ENCODE assay signal across 29 cellular contexts in genomic region chr12:108896331-108896730, GRCh38. TPM values are rescaled to one million over a fixed set of nuclear protein-coding genes. Genes with fewer than 3 reads are reported as not detected.
"Had no signal": no experiment of that assay in that cellular context is flagged by ENCODE, and none has a peak within 500 bp of the region (broad histone marks: within the 10 kb centered on the region; RNA-seq: fewer than 3 reads in every experiment).

No MANE protein-coding gene starts in this region.

- H3K4me1 ChIP-seq: breast epithelium, esophagus squamous epithelium, left ventricle myocardium inferior, psoas muscle, sigmoid colon, stomach, thyroid gland had no signal

- DNase-seq: activated CD4-positive, alpha-beta memory T cell treated with anti-CD3 and anti-CD28 coated beads, Interleukin-2, amount 10 ng/mL, durations not matched to agents 7 days and 5 days; activated CD4-positive, alpha-beta T cell treated with anti-CD3 and anti-CD28 coated beads for 1 hour; activated CD4-positive, alpha-beta T cell treated with anti-CD3 and anti-CD28 coated beads, Interleukin-2, amount 10 ng/mL, durations not matched to agents 7 days and 5 days; activated CD8-positive, alpha-beta memory T cell treated with anti-CD3 and anti-CD28 coated beads, Interleukin-2, amount 50 U/mL, for 48 hours; activated gamma-delta T cell treated with Interleukin-2 at 50 U/mL for 16 hours; activated naive CD4-positive, alpha-beta T cell treated with anti-CD3 and anti-CD28 coated beads, Interleukin-2, amount 50 U/mL, for 16 hours; activated T-cell treated with anti-CD3 and anti-CD28 coated beads, Interleukin-2, amount 50 U/mL, for 24 hours; amniotic stem cell; central memory CD4-positive, alpha-beta T cell; endodermal cell; esophagus squamous epithelium; foreskin melanocyte; left ventricle myocardium inferior; ovary; psoas muscle; sigmoid colon; small intestine; stimulated activated CD4-positive, alpha-beta T cell treated with anti-CD3 and anti-CD28 coated beads, Interleukin-1b, Interleukin-23, amount 100 ng/mL, for 48 hours; stimulated activated naive B cell treated with anti-CD40 and anti-IgM and Interleukin-4, amounts not matched to agents 10 μg/mL and 1 μg/mL and 100 μg/mL, for 72 hours; stomach; T-helper 1 cell; thyroid gland had no signal

- H3K27ac ChIP-seq: breast epithelium, epithelial cell of prostate, esophagus squamous epithelium, left ventricle myocardium inferior, ovary, psoas muscle, sigmoid colon, stomach, thyroid gland had no signal

- ATAC-seq: psoas muscle; stimulated activated naive B cell treated with anti-CD40 and anti-IgM and Interleukin-4, amounts not matched to agents 10 μg/mL and 1 μg/mL and 100 μg/mL, for 72 hours; WTC11 had no signal

- H3K9me3 ChIP-seq: breast epithelium, esophagus squamous epithelium, left ventricle myocardium inferior, ovary, psoas muscle, sigmoid colon, stomach, thyroid gland had no signal

- H3K36me3 ChIP-seq: breast epithelium, esophagus squamous epithelium, left ventricle myocardium inferior, ovary, sigmoid colon, stomach, thyroid gland had no signal

- H3K27me3 ChIP-seq: breast epithelium, ovary, thyroid gland had no signal

- H3K4me3 ChIP-seq: breast epithelium, esophagus squamous epithelium, left ventricle myocardium inferior, lung, ovary, psoas muscle, sigmoid colon, stomach, thyroid gland had no signal

RNA-seq across cellular contexts. Expression of gene DAO, which starts 16.4 kb away (rescaled TPM):
- total RNA-seq: activated CD4-positive, alpha-beta memory T cell treated with anti-CD3 and anti-CD28 coated beads, Interleukin-2, amount 10 ng/mL, durations not matched to agents 7 days and 5 days; activated CD4-positive, alpha-beta T cell treated with anti-CD3 and anti-CD28 coated beads, Interleukin-2, amount 10 ng/mL, durations not matched to agents 7 days and 5 days; breast epithelium; endodermal cell; esophagus squamous epithelium; glomerular endothelial cell; left ventricle myocardium inferior; lung; mucosa of gallbladder; ovary; psoas muscle; sigmoid colon; stomach; thyroid gland; ureter had no signal
- polyA plus RNA-seq: ovary, psoas muscle, small intestine, stomach had no signal
